13 cellular contexts compared by ENCODE assay signal in genomic region chr11:3995949-3996554, GRCh38.
DNase-seq lines count a peak whose midpoint lies in the region; FAIRE-seq and TF ChIP-seq lines count a peak whose summit lies in the region.
"Had no signal": no experiment of that assay in that cellular context is flagged by ENCODE, and none has a peak within 500 bp of the region (broad histone marks: within the 10 kb centered on the region; RNA-seq: fewer than 3 reads in every experiment).

No MANE protein-coding gene starts in this region.

- POLR2A ChIA-PET in SK-N-SH (lab: Yijun Ruan, JAX), result no interaction called here

- TF ChIP-seq RAD21 in SK-N-SH (IDR thresholded peaks at IDR 0.05; ENCODE audit: low read length), result no peak

- H3K9me3 ChIP-seq in SK-N-SH (peaks cover 20% of the 10 kb centered on the region), smooth muscle cell (replicated peaks; ENCODE audit: low read depth) (peaks cover 4% of the 10 kb centered on the region)

- H3K9me2 ChIP-seq in SK-N-SH, result no peaks in the 10 kb centered on the region

- peak overlapping the region in 1 of 2 experiments; percentile 38; a peak in 1 of 4 replicates for H3K4me3 ChIP-seq in SK-N-SH (ENCODE audit: low read depth in 2 of 2, low read length in 1 of 2)
- H3K4me3 ChIP-seq in fibroblast of villous mesenchyme (ENCODE audit: low read depth, low read length), result no peak overlapping the region
- H3K4me3 ChIP-seq in smooth muscle cell, result no peak overlapping the region

- H3K36me3 ChIP-seq in SK-N-SH (replicated peaks in 1 of 2; ENCODE audit: control insufficient read depth in 1 of 2, insufficient read depth in 2 of 2, low read length in 1 of 2), result peaks cover 0 to 5% of the 10 kb centered on the region in 2 experiments
- H3K36me3 ChIP-seq in smooth muscle cell (ENCODE audit: low read depth), result no peaks in the 10 kb centered on the region

- no peaks in the 10 kb centered on the region for H3K27me3 Mint-ChIP-seq in T-helper 2 cell treated with Interferon-gamma antibody and Interleukin-4, amounts not matched to agents 5 μg/mL and 100 μg/mL, for 36 hours (ENCODE audit: low read depth)
- H3K27me3 Mint-ChIP-seq: progenitor cell of endocrine pancreas had no signal

- H3F3A ChIP-seq in SK-N-SH (replicated peaks; ENCODE audit: insufficient read depth), result peaks cover 3% of the 10 kb centered on the region
- H3F3A ChIP-seq in smooth muscle cell (ENCODE audit: low read depth), result no peaks in the 10 kb centered on the region

- H3K4me3 Mint-ChIP-seq in T-helper 2 cell treated with Interferon-gamma antibody and Interleukin-4, amounts not matched to agents 5 μg/mL and 100 μg/mL, for 36 hours, result peak overlapping the region; percentile 32

- peak overlapping the region; percentile 2 for H3K27ac Mint-ChIP-seq in T-helper 2 cell treated with Interferon-gamma antibody and Interleukin-4, amounts not matched to agents 5 μg/mL and 100 μg/mL, for 36 hours
- H3K27ac Mint-ChIP-seq: progenitor cell of endocrine pancreas had no signal

- no peak for DNase-seq in T-helper 2 cell treated with Interferon-gamma antibody and Interleukin-4, amounts not matched to agents 5 μg/mL and 100 μg/mL, for 36 hours (ENCODE audit: low spot score)
- DNase-seq in T-helper 2 cell (no peak), SK-N-SH (no peak), fibroblast of villous mesenchyme (ENCODE audit: low read depth) (peak; percentile 50), smooth muscle cell (lab: John Stamatoyannopoulos, UW; ENCODE audit: unreplicated experiment) (no peak), midbrain (lab: John Stamatoyannopoulos, UW) (no peak), D721Med (ENCODE audit: insufficient read length, low spot score) (no peak)
- DNase-seq in activated T-cell treated with anti-CD3 and anti-CD28 coated beads, Interleukin-2, amount 50 U/mL, for 48 hours, result no peak
- DNase-seq: activated CD4-positive, alpha-beta T cell treated with anti-CD3 and anti-CD28 coated beads, Interleukin-2, amount 50 U/mL, for 1 hour; activated gamma-delta T cell treated with Interleukin-2 at 50 U/mL for 16 hours; NCI-H1417 treated with DMSO at 0.1 percent for 48 hours had no signal

- peak overlapping the region in 1 of 2 experiments; percentile 43; a peak in 2 of 4 replicates for H3K27ac ChIP-seq in SK-N-SH (ENCODE audit: low read depth in 2 of 2, low read length in 1 of 2)
- H3K27ac ChIP-seq in smooth muscle cell (ENCODE audit: low read depth), result peak overlapping the region; percentile 62

- no peak for TF ChIP-seq EP300 in SK-N-SH (IDR thresholded peaks at IDR 0.05; ENCODE audit: borderline replicate concordance in 1 of 2, low read depth in 1 of 2, low read length in 1 of 2)

- H4K20me1 ChIP-seq in SK-N-SH (ENCODE audit: insufficient read depth), result no peaks in the 10 kb centered on the region
- H4K20me1 ChIP-seq in smooth muscle cell (ENCODE audit: low read depth), result no peaks in the 10 kb centered on the region

- 34% methylated on average over 4 of the region's 4 CpGs for WGBS in SK-N-SH (ENCODE audit: low lambda C conversion rate)
- 38% methylated on average over 4 of the region's 4 CpGs for WGBS in smooth muscle cell (ENCODE audit: low lambda C conversion rate)

- H2AFZ ChIP-seq in SK-N-SH (ENCODE audit: low read depth) (no peak overlapping the region; the same call in 1 of the 2 replicates), smooth muscle cell (ENCODE audit: low read depth) (no peak overlapping the region)

- peaks cover 40% of the 10 kb centered on the region for H3K9me3 Mint-ChIP-seq in T-helper 2 cell treated with Interferon-gamma antibody and Interleukin-4, amounts not matched to agents 5 μg/mL and 100 μg/mL, for 36 hours

- H3K36me3 Mint-ChIP-seq in T-helper 2 cell treated with Interferon-gamma antibody and Interleukin-4, amounts not matched to agents 5 μg/mL and 100 μg/mL, for 36 hours (ENCODE audit: low read depth), result peaks cover 47% of the 10 kb centered on the region

- H3K27me3 ChIP-seq in SK-N-SH (ENCODE audit: insufficient read depth), result no peaks in the 10 kb centered on the region
- H3K27me3 ChIP-seq in smooth muscle cell (ENCODE audit: low read depth), result no peaks in the 10 kb centered on the region

- no peaks in the 10 kb centered on the region for H3K79me2 ChIP-seq in SK-N-SH (ENCODE audit: insufficient read depth)
- H3K79me2 ChIP-seq in smooth muscle cell (ENCODE audit: low read depth), result no peaks in the 10 kb centered on the region

- H3K4me1 ChIP-seq in SK-N-SH (ENCODE audit: control insufficient read depth in 1 of 2, insufficient read depth in 2 of 2, low read depth in 1 of 2, low read length in 1 of 2), result peaks cover 5 to 6% of the 10 kb centered on the region in 2 experiments; a peak in 2 of 4 replicates
- H3K4me1 ChIP-seq in smooth muscle cell (ENCODE audit: low read depth), result no peaks in the 10 kb centered on the region

- H3K4me2 ChIP-seq in SK-N-SH, result peak overlapping the region; percentile 29; the same call in 1 of the 2 replicates
- H3K4me2 ChIP-seq in smooth muscle cell, result no peak overlapping the region

- no peak for FAIRE-seq in D721Med (lab: Jason Lieb, UNC)
- FAIRE-seq: A204.1 had no signal

- CTCF ChIA-PET in SK-N-SH (lab: Yijun Ruan, JAX), result interaction anchor here (0.7 to 2.9 kb wide), 3 partner anchors 11 to 141 kb away, joined by 3 to 8 read pairs (median 3); partner anchors contain the start of gene STIM1

- no peak overlapping the region for H3K9ac ChIP-seq in SK-N-SH
- H3K9ac ChIP-seq in smooth muscle cell (ENCODE audit: low read depth), result no peak overlapping the region

- peaks cover 16% of the 10 kb centered on the region for H3K4me1 Mint-ChIP-seq in T-helper 2 cell treated with Interferon-gamma antibody and Interleukin-4, amounts not matched to agents 5 μg/mL and 100 μg/mL, for 36 hours (ENCODE audit: low read depth)

- no peak for TF ChIP-seq CTCF in SK-N-SH (IDR thresholded peaks at IDR 0.05)
- no peak for TF ChIP-seq CTCF in fibroblast of villous mesenchyme (IDR thresholded peaks at IDR 0.05; ENCODE audit: insufficient read depth, low read depth, low read length)
- no peak for TF ChIP-seq CTCF in smooth muscle cell (IDR thresholded peaks at IDR 0.05; ENCODE audit: borderline replicate concordance, insufficient read depth, poor library complexity, severe bottlenecking)
- no peak for TF ChIP-seq CTCF in D721Med (IDR thresholded peaks at IDR 0.05; ENCODE audit: insufficient read depth, missing control alignments)

TF ChIP-seq in SK-N-SH, 30 proteins besides CTCF, POLR2A, EP300 and RAD21:
- peak; percentile 19; the same call in 1 of the 2 replicates for TF ChIP-seq FOSL2 (IDR thresholded peaks at IDR 0.05; ENCODE audit: borderline replicate concordance, low read depth)
- no peak for TF ChIP-seq SIN3A (IDR thresholded peaks at IDR 0.05; ENCODE audit: borderline replicate concordance, low read depth, low read length)
- TF ChIP-seq USF2 (IDR thresholded peaks at IDR 0.05; ENCODE audit: borderline replicate concordance, low read depth, low read length), result no peak
- TF ChIP-seq PBX3 (IDR thresholded peaks at IDR 0.05), result peak; percentile 43
- peak; percentile 41; the same call in 1 of the 2 replicates for TF ChIP-seq TCF12 (IDR thresholded peaks at IDR 0.05)
- no peak for TF ChIP-seq TAF1 (IDR thresholded peaks at IDR 0.05; ENCODE audit: borderline replicate concordance, low read depth, low read length)
- TF ChIP-seq JUND (IDR thresholded peaks at IDR 0.05), result peak; percentile 47
- TF ChIP-seq GABPA (IDR thresholded peaks at IDR 0.05; ENCODE audit: low read depth), result no peak
